In the genomic region with DNA sequence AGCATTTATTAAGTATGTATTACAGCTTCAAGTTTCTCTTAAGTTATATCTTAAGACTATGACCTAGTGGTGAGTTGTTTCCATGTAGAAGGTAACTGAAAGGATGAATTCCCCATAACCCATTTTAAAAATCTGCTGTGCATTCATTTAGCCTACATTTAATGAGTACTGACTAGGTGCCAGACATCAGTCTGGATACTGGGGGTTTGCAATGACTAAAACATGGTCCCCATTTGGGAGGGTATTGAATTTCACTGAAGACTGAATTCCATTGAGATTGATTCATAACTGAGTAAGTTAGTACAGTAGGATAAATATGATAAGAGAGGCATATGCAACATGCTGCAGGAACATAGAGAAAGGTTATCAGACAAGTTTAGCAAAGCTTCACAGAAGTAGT, we compare ENCODE assay signal across 1 cellular context.
TF ChIP-seq lines count a peak whose summit lies in the region.

No MANE protein-coding gene starts in this region.

TF ChIP-seq in SK-N-SH, 30 proteins besides CTCF, POLR2A, EP300 and RAD21 (continued from another document):
- TF ChIP-seq, protein P1, sequence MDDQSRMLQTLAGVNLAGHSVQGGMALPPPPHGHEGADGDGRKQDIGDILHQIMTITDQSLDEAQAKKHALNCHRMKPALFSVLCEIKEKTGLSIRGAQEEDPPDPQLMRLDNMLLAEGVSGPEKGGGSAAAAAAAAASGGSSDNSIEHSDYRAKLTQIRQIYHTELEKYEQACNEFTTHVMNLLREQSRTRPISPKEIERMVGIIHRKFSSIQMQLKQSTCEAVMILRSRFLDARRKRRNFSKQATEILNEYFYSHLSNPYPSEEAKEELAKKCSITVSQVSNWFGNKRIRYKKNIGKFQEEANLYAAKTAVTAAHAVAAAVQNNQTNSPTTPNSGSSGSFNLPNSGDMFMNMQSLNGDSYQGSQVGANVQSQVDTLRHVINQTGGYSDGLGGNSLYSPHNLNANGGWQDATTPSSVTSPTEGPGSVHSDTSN (IDR thresholded peaks at IDR 0.05): peak; percentile 95
- TF ChIP-seq, protein P2, sequence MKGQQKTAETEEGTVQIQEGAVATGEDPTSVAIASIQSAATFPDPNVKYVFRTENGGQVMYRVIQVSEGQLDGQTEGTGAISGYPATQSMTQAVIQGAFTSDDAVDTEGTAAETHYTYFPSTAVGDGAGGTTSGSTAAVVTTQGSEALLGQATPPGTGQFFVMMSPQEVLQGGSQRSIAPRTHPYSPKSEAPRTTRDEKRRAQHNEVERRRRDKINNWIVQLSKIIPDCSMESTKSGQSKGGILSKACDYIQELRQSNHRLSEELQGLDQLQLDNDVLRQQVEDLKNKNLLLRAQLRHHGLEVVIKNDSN (IDR thresholded peaks at IDR 0.05; ENCODE audit: borderline replicate concordance, low read depth): no peak
- peak; percentile 89 for TF ChIP-seq FOSL2 (IDR thresholded peaks at IDR 0.05; ENCODE audit: borderline replicate concordance, low read depth)
- TF ChIP-seq FOXM1 (IDR thresholded peaks at IDR 0.05; ENCODE audit: low read depth): peak; percentile 81
- no peak for TF ChIP-seq RCOR1 (IDR thresholded peaks at IDR 0.05; ENCODE audit: low read length)
- TF ChIP-seq POLR2AphosphoS5 (IDR thresholded peaks at IDR 0.05; ENCODE audit: low read depth, low read length): peak; percentile 89; the same call in 1 of the 2 replicates
- no peak for TF ChIP-seq CHD2 (IDR thresholded peaks at IDR 0.05; ENCODE audit: low read length, partially characterized antibody)
- no peak for TF ChIP-seq EZH2phosphoT487 (IDR thresholded peaks at IDR 0.05; ENCODE audit: borderline replicate concordance, low read depth)
- peak; percentile 99 for TF ChIP-seq TCF12 (IDR thresholded peaks at IDR 0.05)
- peak; percentile 92 for TF ChIP-seq TEAD4 (IDR thresholded peaks at IDR 0.05; ENCODE audit: borderline replicate concordance, insufficient read depth)
- 0 out of 2 replicates have a peak, but pooled peaks have one; percentile 48 for TF ChIP-seq YY1 (IDR thresholded peaks at IDR 0.05; ENCODE audit: low read depth)
- TF ChIP-seq, protein P3, sequence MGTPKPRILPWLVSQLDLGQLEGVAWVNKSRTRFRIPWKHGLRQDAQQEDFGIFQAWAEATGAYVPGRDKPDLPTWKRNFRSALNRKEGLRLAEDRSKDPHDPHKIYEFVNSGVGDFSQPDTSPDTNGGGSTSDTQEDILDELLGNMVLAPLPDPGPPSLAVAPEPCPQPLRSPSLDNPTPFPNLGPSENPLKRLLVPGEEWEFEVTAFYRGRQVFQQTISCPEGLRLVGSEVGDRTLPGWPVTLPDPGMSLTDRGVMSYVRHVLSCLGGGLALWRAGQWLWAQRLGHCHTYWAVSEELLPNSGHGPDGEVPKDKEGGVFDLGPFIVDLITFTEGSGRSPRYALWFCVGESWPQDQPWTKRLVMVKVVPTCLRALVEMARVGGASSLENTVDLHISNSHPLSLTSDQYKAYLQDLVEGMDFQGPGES (IDR thresholded peaks at IDR 0.05; ENCODE audit: low read depth, low read length): no peak
- 0 out of 2 replicates have a peak, but pooled peaks have one; percentile 43 for TF ChIP-seq SIN3A (IDR thresholded peaks at IDR 0.05; ENCODE audit: borderline replicate concordance, low read depth, low read length)
- peak; percentile 96 for TF ChIP-seq JUND (IDR thresholded peaks at IDR 0.05)
- TF ChIP-seq, protein P4, sequence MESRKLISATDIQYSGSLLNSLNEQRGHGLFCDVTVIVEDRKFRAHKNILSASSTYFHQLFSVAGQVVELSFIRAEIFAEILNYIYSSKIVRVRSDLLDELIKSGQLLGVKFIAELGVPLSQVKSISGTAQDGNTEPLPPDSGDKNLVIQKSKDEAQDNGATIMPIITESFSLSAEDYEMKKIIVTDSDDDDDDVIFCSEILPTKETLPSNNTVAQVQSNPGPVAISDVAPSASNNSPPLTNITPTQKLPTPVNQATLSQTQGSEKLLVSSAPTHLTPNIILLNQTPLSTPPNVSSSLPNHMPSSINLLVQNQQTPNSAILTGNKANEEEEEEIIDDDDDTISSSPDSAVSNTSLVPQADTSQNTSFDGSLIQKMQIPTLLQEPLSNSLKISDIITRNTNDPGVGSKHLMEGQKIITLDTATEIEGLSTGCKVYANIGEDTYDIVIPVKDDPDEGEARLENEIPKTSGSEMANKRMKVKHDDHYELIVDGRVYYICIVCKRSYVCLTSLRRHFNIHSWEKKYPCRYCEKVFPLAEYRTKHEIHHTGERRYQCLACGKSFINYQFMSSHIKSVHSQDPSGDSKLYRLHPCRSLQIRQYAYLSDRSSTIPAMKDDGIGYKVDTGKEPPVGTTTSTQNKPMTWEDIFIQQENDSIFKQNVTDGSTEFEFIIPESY (IDR thresholded peaks at IDR 0.05; ENCODE audit: borderline replicate concordance, low read depth): peak; percentile 54; the same call in 1 of the 2 replicates
- peak; percentile 75; the same call in 1 of the 2 replicates for TF ChIP-seq RXRA (IDR thresholded peaks at IDR 0.05; ENCODE audit: borderline replicate concordance, low read depth)
- no peak for TF ChIP-seq ELF1 (IDR thresholded peaks at IDR 0.05)
